ENCODE assay signal across 1 cellular context in the genomic region with DNA sequence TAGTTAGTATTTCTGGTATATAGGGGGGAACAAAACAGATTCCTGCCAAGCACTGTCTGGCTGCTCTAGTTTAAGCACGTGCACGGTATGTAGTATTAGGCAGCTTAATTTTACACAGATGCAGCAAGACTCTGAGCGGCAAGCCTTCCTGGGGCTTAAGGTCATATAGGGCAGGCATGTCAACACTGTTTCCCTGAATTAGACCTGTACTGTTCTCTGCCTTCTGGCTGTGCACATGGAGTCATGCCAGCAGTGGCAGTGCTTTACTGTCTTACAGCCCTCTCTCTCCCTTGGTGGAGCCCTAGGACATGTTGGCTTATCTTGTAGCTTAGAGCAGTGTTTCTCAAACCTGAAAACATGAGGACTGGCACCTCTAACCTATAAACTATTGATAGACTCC.
TF ChIP-seq lines count a peak whose summit lies in the region.

No MANE protein-coding gene starts in this region.

TF ChIP-seq in SK-N-SH treated with all-trans-retinoic acid at 6 μM for 48 hours, 23 proteins besides CTCF, POLR2A, EP300 and RAD21 (continued from another document):
- TF ChIP-seq ZNF565 (CRISPR knock-in tag; conservative IDR thresholded peaks at IDR 0.05; ENCODE audit: low read depth), result no peak
- TF ChIP-seq RARB (CRISPR knock-in tag; IDR thresholded peaks at IDR 0.05), result no peak
- no peak for TF ChIP-seq ZNF70 (CRISPR knock-in tag; IDR thresholded peaks at IDR 0.05)
- TF ChIP-seq BACH2 (CRISPR knock-in tag; IDR thresholded peaks at IDR 0.05; ENCODE audit: borderline replicate concordance), result no peak
- no peak for TF ChIP-seq ESRRG (CRISPR knock-in tag; IDR thresholded peaks at IDR 0.05)
- no peak for TF ChIP-seq SNAI2 (CRISPR knock-in tag; IDR thresholded peaks at IDR 0.05)
